12 cellular contexts compared by ENCODE assay signal in genomic region chr12:14886271-14886670, GRCh38. TPM values are rescaled to one million over a fixed set of nuclear protein-coding genes. Genes with fewer than 3 reads are reported as not detected.
DNase-seq lines count a peak whose midpoint lies in the region; ATAC-seq and TF ChIP-seq lines count a peak whose summit lies in the region.
"Had no signal": no experiment of that assay in that cellular context is flagged by ENCODE, and none has a peak within 500 bp of the region (broad histone marks: within the 10 kb centered on the region; RNA-seq: fewer than 3 reads in every experiment).

No MANE protein-coding gene starts in this region.

- H3K9me2 ChIP-seq in PC-3 (replicated peaks; ENCODE audit: low read length) (no peaks in the 10 kb centered on the region), hepatocyte (replicated peaks; ENCODE audit: insufficient read depth) (no peaks in the 10 kb centered on the region)

- no peak overlapping the region for H3K9ac ChIP-seq in PC-3 (ENCODE audit: low read length)

- CTCF ChIA-PET in PC-3 (lab: Charles Lee) = no interaction called here

- H3K9me3 ChIP-seq in PC-3 (ENCODE audit: low read length) (no peaks in the 10 kb centered on the region), hepatocyte (ENCODE audit: low read depth) (no peaks in the 10 kb centered on the region), thyroid gland (no peaks in the 10 kb centered on the region), right lobe of liver (no peaks in the 10 kb centered on the region)
- H3K9me3 ChIP-seq: MG63 had no signal

- intact Hi-C loops in PC-3 (cut with micrococcal nuclease) (loop anchor here (5.0 kb wide), 1 partner anchor 39 kb away; no protein-coding TSS in a partner anchor), thyroid gland (cut with DNase I) (no loop called here), right lobe of liver (cut with DNase I) (no loop called here)

- no TSS peak for BruUV-seq in PC-3 (replicated peaks; lab: Mats Ljungman, UMichigan)

- H3K79me2 ChIP-seq in PC-3 (ENCODE audit: low read length) (no peaks in the 10 kb centered on the region), hepatocyte (no peaks in the 10 kb centered on the region)

- TF ChIP-seq POLR2A in thyroid gland (IDR thresholded peaks at IDR 0.05) (no peak), right lobe of liver (IDR thresholded peaks at IDR 0.05) (no peak)

- TF ChIP-seq CTCF in PC-3 (conservative IDR thresholded peaks at IDR 0.05; ENCODE audit: low read depth, low read length) = no peak
- TF ChIP-seq CTCF in hepatocyte (IDR thresholded peaks at IDR 0.05; ENCODE audit: poor library complexity) = no peak
- no peak for TF ChIP-seq CTCF in thyroid gland (IDR thresholded peaks at IDR 0.05)
- TF ChIP-seq CTCF in right lobe of liver (IDR thresholded peaks at IDR 0.05) = no peak

- no peaks in the 10 kb centered on the region for H3F3A ChIP-seq in PC-3 (ENCODE audit: low read length, unreplicated experiment)

- H3K27me3 ChIP-seq in PC-3 (ENCODE audit: low read length) = no peaks in the 10 kb centered on the region
- H3K27me3 ChIP-seq in hepatocyte = no peaks in the 10 kb centered on the region
- H3K27me3 ChIP-seq in thyroid gland = no peaks in the 10 kb centered on the region
- no peaks in the 10 kb centered on the region for H3K27me3 ChIP-seq in right lobe of liver
- H3K27me3 ChIP-seq: MG63 had no signal

- H3K36me3 ChIP-seq in PC-3 (ENCODE audit: low read depth, low read length) (no peaks in the 10 kb centered on the region), hepatocyte (replicated peaks; ENCODE audit: insufficient read depth, low read depth) (no peaks in the 10 kb centered on the region), thyroid gland (peaks cover 0 to 7% of the 10 kb centered on the region in 2 donors), right lobe of liver (no peaks in the 10 kb centered on the region)
- H3K36me3 ChIP-seq: MG63 had no signal

- POLR2A ChIA-PET in PC-3 (lab: Charles Lee; ENCODE audit: unreplicated experiment) = no interaction called here

- H3K4me1 ChIP-seq in PC-3 (ENCODE audit: insufficient read depth, low read length) = peaks cover 29% of the 10 kb centered on the region
- H3K4me1 ChIP-seq in hepatocyte (ENCODE audit: insufficient read depth) = no peaks in the 10 kb centered on the region
- peaks cover 14 to 16% of the 10 kb centered on the region in 2 donors for H3K4me1 ChIP-seq in thyroid gland
- no peaks in the 10 kb centered on the region for H3K4me1 ChIP-seq in right lobe of liver

- H3K4me2 ChIP-seq in PC-3 (ENCODE audit: low read length) (peak overlapping the region; percentile 65), hepatocyte (peak overlapping the region; percentile 64)
- H3K4me2 ChIP-seq: GM23338 had no signal

- H4K20me1 ChIP-seq in PC-3 (ENCODE audit: low read length) = no peaks in the 10 kb centered on the region
- H4K20me1 ChIP-seq in hepatocyte (ENCODE audit: insufficient read depth, poor library complexity, severe bottlenecking) = no peaks in the 10 kb centered on the region

- H3K27ac ChIP-seq in PC-3 (ENCODE audit: low read length) (no peak overlapping the region), hepatocyte (peak overlapping the region; percentile 72), thyroid gland (peak overlapping the region; percentile 75 to 88 (median 75)), right lobe of liver (no peak overlapping the region)

- no peak for ATAC-seq in PC-3
- ATAC-seq in right lobe of liver = no peak
- ATAC-seq: activated CD4-positive, CD25-positive, alpha-beta regulatory T cell treated with anti-CD3 and anti-CD28 coated beads, Interleukin-2, amount 50 U/mL, for 24 hours; GM23338 had no signal

- WGBS in hepatocyte (ENCODE audit: low lambda C conversion rate, missing lambda C conversion rate) = 81% methylated on average over 6 of the region's 6 CpGs
- 51 to 52% methylated on average over 6 of the region's 6 CpGs for WGBS in thyroid gland, 2 donors
- WGBS in right lobe of liver (ENCODE audit: insufficient coverage, low coverage, low lambda C conversion rate, missing lambda C conversion rate) = 56% methylated on average over 6 of the region's 6 CpGs

- no peak overlapping the region for H3K4me3 ChIP-seq in PC-3 (ENCODE audit: low read length)
- H3K4me3 ChIP-seq in hepatocyte = no peak overlapping the region
- no peak overlapping the region for H3K4me3 ChIP-seq in thyroid gland (replicated peaks in 1 of 3)
- no peak overlapping the region for H3K4me3 ChIP-seq in right lobe of liver
- H3K4me3 ChIP-seq: GM23338, MG63 had no signal

- peak; percentile 7 for DNase-seq in NCI-H146 (lab: John Stamatoyannopoulos, UW)
- DNase-seq in NCI-H146 treated with DMSO at 0.1 percent for 48 hours (lab: John Stamatoyannopoulos, UW; ENCODE audit: unreplicated experiment) = no peak
- peak; percentile 39 for DNase-seq in PC-3
- DNase-seq in hepatocyte (ENCODE audit: low spot score) = no peak
- DNase-seq in thyroid gland = no peak
- DNase-seq in activated effector memory CD4-positive, alpha-beta T cell treated with Interleukin-2 at 50 U/mL for 16 hours = no peak
- DNase-seq in right lobe of liver = no peak
- DNase-seq in hepatic stellate cell (ENCODE audit: low spot score) = no peak

- H2AFZ ChIP-seq in PC-3 (ENCODE audit: low read length) (no peak overlapping the region), hepatocyte (no peak overlapping the region)

RNA-seq across cellular contexts. Expression of gene MGP, which starts 0.6 kb away (rescaled TPM):
- total RNA-seq in PC-3 (2014; rRNA removed) (0.22 and 2.1 TPM in 2 replicates), hepatocyte (115 and 117 TPM in 2 replicates), thyroid gland (1,000 to 10,000 TPM in 1 of 4 donors, 100 to 1,000 TPM in 3; 319 to 1,014 (median 397) TPM), right lobe of liver (10 to 100 TPM in 2 of 6 experiments, 1 to 10 TPM in 4; 4.7 to 15.1 (median 7.1) TPM)
- polyA plus RNA-seq in hepatocyte = 561 and 646 TPM in 2 replicates
- total RNA-seq: activated T-helper 1 cell treated with anti-CD3 and anti-CD28 coated beads, Interleukin-12 subunit alpha, Interleukin-12 subunit beta, Interleukin-2, Interleukin-4 antibody, amounts not matched to agents 30 ng/mL and 10 ng/mL and 1 ng/mL, durations not matched to agents 14 hours and 24 hours and 36 hours; GM23338 had no signal

RNA-seq across cellular contexts. Expression of gene ART4, which starts 42.9 kb away (rescaled TPM):
- total RNA-seq in PC-3 (2014; rRNA removed) = not detected in 2 replicates
- total RNA-seq in hepatocyte = 4.9 and 6.3 TPM in 2 replicates
- 5.1 and 7.3 TPM in 2 replicates for polyA plus RNA-seq in hepatocyte
- total RNA-seq in thyroid gland = 10 to 100 TPM in 2 of 4 donors, 1 to 10 TPM in 2; 5.5 to 26.5 (median 10.8) TPM
- 10 to 100 TPM; 19.6 to 43.5 (median 25.1) TPM for total RNA-seq in right lobe of liver
- total RNA-seq: activated T-helper 1 cell treated with anti-CD3 and anti-CD28 coated beads, Interleukin-12 subunit alpha, Interleukin-12 subunit beta, Interleukin-2, Interleukin-4 antibody, amounts not matched to agents 30 ng/mL and 10 ng/mL and 1 ng/mL, durations not matched to agents 14 hours and 24 hours and 36 hours; GM23338 had no signal

RNA-seq across cellular contexts. Expression of gene ERP27, which starts 52.1 kb away (rescaled TPM):
- total RNA-seq in PC-3 (2014; rRNA removed) = not detected in 2 replicates
- 48.0 and 49.7 TPM in 2 replicates for total RNA-seq in hepatocyte
- 53.7 and 60.0 TPM in 2 replicates for polyA plus RNA-seq in hepatocyte
- 10 to 100 TPM in 1 of 4 donors, 1 to 10 TPM in 1, under 1 TPM in 1, not detected in 1; 0.88 to 24.3 (median 5.0) TPM for total RNA-seq in thyroid gland
- total RNA-seq in right lobe of liver = 1 to 10 TPM in 1 of 6 experiments, under 1 TPM in 3, not detected in 2; 0.26 to 1.0 (median 0.39) TPM
- total RNA-seq: GM23338 had no signal
- polyA plus RNA-seq: GM23338 had no signal

Comparison
In these comparisons a context has a peak if more than half of its experiments do, and no peak if none do; other contexts are left out.
1. DNase-seq: peak in NCI-H146 (single experiment) and PC-3 (single experiment); none in NCI-H146 treated with DMSO at 0.1 percent for 48 hours (single experiment), hepatocyte (single experiment), thyroid gland (0 of 2), activated effector memory CD4-positive, alpha-beta T cell treated with Interleukin-2 at 50 U/mL for 16 hours (single experiment), right lobe of liver (0 of 3) and hepatic stellate cell (single experiment).
2. H3K27ac ChIP-seq: peak in hepatocyte (single experiment) and thyroid gland (3 of 3); none in PC-3 (single experiment) and right lobe of liver (0 of 3).